ENCODE assay signal across 9 cellular contexts in the genomic region with DNA sequence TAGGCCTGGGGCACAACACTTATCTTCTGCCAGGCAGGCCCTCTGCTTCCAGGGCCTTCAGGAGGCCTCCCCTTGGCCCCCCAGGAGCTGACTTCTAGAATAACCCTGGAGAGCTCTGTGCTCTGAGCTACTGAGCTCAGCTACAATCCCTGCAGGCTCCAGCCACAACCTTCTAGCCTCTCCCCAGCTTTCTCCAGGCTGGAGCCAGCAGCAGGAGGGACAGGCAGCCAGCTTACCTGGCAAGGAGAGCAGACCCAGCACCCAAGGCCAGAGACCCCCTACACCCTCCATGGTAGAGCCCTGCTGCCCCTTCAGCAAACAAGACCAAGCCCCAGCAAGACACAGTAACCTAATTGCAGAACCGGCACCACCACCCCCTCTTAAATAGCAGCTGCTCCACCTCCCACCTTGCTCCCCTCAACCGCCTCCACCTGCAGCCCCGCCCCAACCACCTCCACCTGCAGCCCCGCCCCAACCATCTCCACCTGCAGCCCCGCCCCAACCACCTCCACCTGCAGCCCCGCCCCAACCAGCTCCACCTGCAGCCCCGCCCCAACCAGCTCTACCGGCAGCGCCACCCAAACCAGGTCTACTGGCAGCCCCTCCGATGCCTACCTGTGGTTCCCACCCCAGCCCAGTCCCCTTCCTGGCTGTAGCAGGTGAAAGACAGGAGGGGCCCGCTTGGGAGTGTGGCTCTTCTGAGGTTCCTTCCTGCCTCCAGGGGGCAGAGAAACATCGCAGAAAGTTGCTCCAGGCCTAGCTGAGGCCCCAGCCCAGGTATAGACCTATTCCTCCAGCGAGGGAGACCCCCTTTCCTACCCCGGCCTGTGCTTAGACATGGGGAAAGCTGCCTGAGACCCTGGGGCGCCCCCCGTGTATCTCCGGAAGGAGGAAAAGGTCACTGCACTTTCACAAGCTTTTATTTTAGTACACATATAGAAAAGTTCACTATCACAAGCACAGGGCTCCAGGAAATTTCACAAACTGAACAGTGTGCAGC. TPM values are rescaled to one million over a fixed set of nuclear protein-coding genes. Genes with fewer than 3 reads are reported as not detected.
DNase-seq lines count a peak whose midpoint lies in the region; ATAC-seq, FAIRE-seq and TF ChIP-seq lines count a peak whose summit lies in the region.
"Had no signal": no experiment of that assay in that cellular context is flagged by ENCODE, and none has a peak within 500 bp of the region (broad histone marks: within the 10 kb centered on the region; RNA-seq: fewer than 3 reads in every experiment).

A gene (minus strand): TSS at position 357 of the 1,000 bp plus-strand sequence. CDS start 66 bp downstream, at position 291.

- H3K4me3 Mint-ChIP-seq in mesothelial cell of epicardium, result peak within 1 kb of the TSS; percentile 17

- no peak within 1 kb of the TSS for H3K4me3 ChIP-seq in effector memory CD4-positive, alpha-beta T cell (ENCODE audit: insufficient read depth, low read depth, low read length, poor library complexity, severe bottlenecking)
- H3K4me3 ChIP-seq: HAP-1 had no signal

- H3K4me1 Mint-ChIP-seq in mesothelial cell of epicardium, result peaks cover 4% of the 10 kb centered on the region

- peaks cover 32% of the 10 kb centered on the region for H3K27me3 Mint-ChIP-seq in mesothelial cell of epicardium (ENCODE audit: low read depth)

- peak; percentile 81 for FAIRE-seq in GM18507 (lab: Jason Lieb, UNC)

- no peaks in the 10 kb centered on the region for H3K27me3 ChIP-seq in effector memory CD4-positive, alpha-beta T cell (replicated peaks; ENCODE audit: control insufficient read depth, insufficient read depth, low read length, poor library complexity, severe bottlenecking)

- H3K9me3 Mint-ChIP-seq in mesothelial cell of epicardium, result no peaks in the 10 kb centered on the region

- DNase-seq in AG08396 (ENCODE audit: low spot score), result peak; percentile 70
- DNase-seq in GM18507 (ENCODE audit: extremely low spot score, insufficient read length, low read depth), result no peak
- peak; percentile 82 for DNase-seq in NCI-H1105 (lab: John Stamatoyannopoulos, UW)
- DNase-seq in activated CD4-positive, alpha-beta T cell treated with anti-CD3 and anti-CD28 coated beads for 48 hours, result peak; percentile 71
- peak in 2 of 3 donors; percentile 39 to 54 for DNase-seq in effector memory CD4-positive, alpha-beta T cell
- DNase-seq in mesothelial cell of epicardium (ENCODE audit: low spot score in 2 of 2, unreplicated experiment in 2 of 2), result peak in 1 of 2 experiments; percentile 68

- H3K27ac ChIP-seq in effector memory CD4-positive, alpha-beta T cell (ENCODE audit: insufficient read depth, low read length, poor library complexity, severe bottlenecking), result no peak within 1 kb of the TSS

- peaks cover 11% of the 10 kb centered on the region for H3K4me1 ChIP-seq in effector memory CD4-positive, alpha-beta T cell (ENCODE audit: control insufficient read depth, insufficient read depth, low read length, poor library complexity, severe bottlenecking)

- H3K36me3 Mint-ChIP-seq in mesothelial cell of epicardium, result no peaks in the 10 kb centered on the region

- H3K27ac Mint-ChIP-seq in mesothelial cell of epicardium, result no peak within 1 kb of the TSS

- no peaks in the 10 kb centered on the region for H3K9me3 ChIP-seq in effector memory CD4-positive, alpha-beta T cell (ENCODE audit: control insufficient read depth, low read length)
- H3K9me3 ChIP-seq: HAP-1 had no signal

- no peak for ATAC-seq in HG03354 (IDR thresholded peaks at IDR 0.05; ENCODE audit: poor library complexity, severe bottlenecking, unreplicated experiment)
- no peak for ATAC-seq in HG03521 (IDR thresholded peaks at IDR 0.05; ENCODE audit: unreplicated experiment)

- peak; percentile 21 for TF ChIP-seq CTCF in mesothelial cell of epicardium (IDR thresholded peaks at IDR 0.05; ENCODE audit: unreplicated experiment)

- H3K36me3 ChIP-seq in effector memory CD4-positive, alpha-beta T cell (ENCODE audit: control insufficient read depth, insufficient read depth, low read length), result peaks cover 7% of the 10 kb centered on the region

RNA-seq across cellular contexts. Expression of the gene that starts here (rescaled TPM):
- total RNA-seq in mesothelial cell of epicardium, result 0.60 to 1.2 TPM (median 1.1 TPM) in 3 replicates
